11 cellular contexts compared by ENCODE assay signal in the genomic region with DNA sequence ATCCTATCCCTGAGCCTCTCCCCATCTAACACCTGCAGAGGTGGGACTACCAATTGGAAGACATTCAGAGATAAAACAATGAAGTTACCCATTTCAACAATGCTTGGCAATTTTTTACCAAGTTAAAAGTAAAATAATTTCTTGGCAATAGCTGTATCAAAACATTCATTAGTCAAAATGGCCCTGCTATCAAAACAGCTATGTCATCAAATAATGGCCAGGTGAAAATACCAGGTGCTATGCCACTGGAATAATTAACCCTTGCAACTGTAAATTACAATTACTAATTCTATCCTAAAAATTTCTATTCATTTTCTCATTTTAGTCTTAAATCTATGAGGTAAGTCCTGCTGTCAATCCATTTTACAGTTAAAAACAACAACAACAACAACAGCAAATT. TPM values are rescaled to one million over a fixed set of nuclear protein-coding genes. Genes with fewer than 3 reads are reported as not detected.
"Had no signal": no experiment of that assay in that cellular context is flagged by ENCODE, and none has a peak within 500 bp of the region (broad histone marks: within the 10 kb centered on the region; RNA-seq: fewer than 3 reads in every experiment).

No MANE protein-coding gene starts in this region.

- H3K4me3 ChIP-seq: GM23248, HAP-1 had no signal

- H3K9ac ChIP-seq: GM23248, KMS-11 had no signal

- H3K27ac ChIP-seq: GM23248, KMS-11 had no signal

- H3K4me2 ChIP-seq: KMS-11 had no signal

- H3K9me3 ChIP-seq: HAP-1 had no signal

- DNase-seq: GM23248, GOT3, H7, HFFc6, Karpas-422, KBM-7 had no signal

- H3K36me3 ChIP-seq: HAP-1 had no signal

- H3K4me3 Mint-ChIP-seq: HFFc6 had no signal

- H2AFZ ChIP-seq: GM23248 had no signal

- H3K9me3 Mint-ChIP-seq: HFFc6 had no signal

- ATAC-seq: HCT116 had no signal

- H3K4me1 ChIP-seq: HAP-1 had no signal

- FAIRE-seq: HTR-8/SVneo had no signal

- H3K27ac Mint-ChIP-seq: HFFc6 had no signal

RNA-seq across cellular contexts. Expression of a gene that starts 43.3 kb away (rescaled TPM):
- total RNA-seq: HT-29 had no signal
